In the genomic region with DNA sequence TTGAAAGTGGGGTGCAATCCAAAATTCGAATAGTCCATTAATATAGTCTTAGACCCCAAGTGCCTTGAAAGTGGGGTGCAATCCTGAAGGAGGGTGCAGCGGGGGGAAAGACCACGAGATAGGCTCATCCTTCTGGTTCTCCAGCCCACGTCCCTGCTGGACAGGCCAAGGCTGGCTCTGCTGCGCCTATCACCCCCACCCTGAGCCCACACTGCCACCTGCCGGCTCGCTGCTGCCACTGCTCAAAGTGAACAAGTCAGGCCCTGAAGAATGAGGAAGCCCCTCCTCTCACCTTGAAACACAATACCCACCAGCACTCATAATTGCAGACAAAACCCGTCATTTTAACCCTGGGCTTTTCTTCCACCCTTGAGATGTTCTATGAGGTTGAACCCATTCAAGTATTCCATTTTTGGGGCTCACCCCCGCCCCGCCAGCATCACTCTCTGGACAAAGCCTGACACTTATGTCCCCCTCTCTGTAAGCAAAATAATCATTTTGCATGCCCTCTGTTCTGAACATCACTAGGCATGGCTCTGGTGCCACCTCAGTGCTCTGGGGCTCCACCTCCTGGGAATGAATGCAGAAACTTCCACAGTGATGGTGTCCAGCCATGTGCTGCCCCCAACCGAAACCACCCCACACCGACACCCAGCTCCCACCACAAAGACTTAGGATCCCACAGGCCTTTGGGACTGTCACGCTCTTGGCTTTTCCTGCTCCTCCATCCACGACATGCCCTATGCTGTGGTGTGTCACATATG, we compare ENCODE assay signal across 8 cellular contexts. TPM values are rescaled to one million over a fixed set of nuclear protein-coding genes. Genes with fewer than 3 reads are reported as not detected.
A peak's percentile ranks its signal among the peaks of the same experiment; 100 is the strongest.
DNase-seq lines count a peak whose midpoint lies in the region; ATAC-seq and TF ChIP-seq lines count a peak whose summit lies in the region.

No MANE protein-coding gene starts in this region.

- intact Hi-C loops in left colon (cut with DNase I, micrococcal nuclease) = loop anchor here in 1 of 2 donors (10.0 kb wide), 1 partner anchor 79 kb away; no protein-coding TSS in a partner anchor

- H3K4me3 ChIP-seq in GM12865 (ENCODE audit: low read depth, low read length) = no peak overlapping the region

- no peak overlapping the region for H3K27ac ChIP-seq in caudate nucleus (ENCODE audit: low read depth, low read length)

- peak; percentile 98 for TF ChIP-seq CTCF in GM12865 (IDR thresholded peaks at IDR 0.05; ENCODE audit: insufficient read depth, low read depth, low read length, missing control alignments)

- ATAC-seq in HG02852 (IDR thresholded peaks at IDR 0.05; ENCODE audit: unreplicated experiment) (peak; percentile 63), left colon (peak; percentile 84), GM18870 (IDR thresholded peaks at IDR 0.05; ENCODE audit: unreplicated experiment) (no peak)

- peak; percentile 72 for DNase-seq in GM12865 (ENCODE audit: low read depth)
- peak; percentile 77 for DNase-seq in NCI-H2227 (lab: John Stamatoyannopoulos, UW; ENCODE audit: unreplicated experiment)
- DNase-seq in activated CD4-positive, CD25-positive, alpha-beta regulatory T cell treated with anti-CD3 and anti-CD28 coated beads, Interleukin-2, amount 50 U/mL, for 72 hours = peak; percentile 81
- DNase-seq in caudate nucleus (lab: John Stamatoyannopoulos, UW) = peak in 53 of 61 donors; percentile 7 to 72 (median 40)
- DNase-seq in left colon = peak; percentile 58 to 78
- peak; percentile 76 for DNase-seq in stimulated activated CD4-positive, alpha-beta T cell treated with anti-CD3 and anti-CD28 coated beads, Interleukin-4, amount 100 ng/mL, for 1 hour

RNA-seq across cellular contexts. Expression of a gene that starts 56.8 kb away (rescaled TPM):
- not detected for total RNA-seq in left colon
